20 cellular contexts compared by ENCODE assay signal in genomic region chr20:61985096-61985495, GRCh38.
DNase-seq lines count a peak whose midpoint lies in the region; ATAC-seq and TF ChIP-seq lines count a peak whose summit lies in the region.
"Had no signal": no experiment of that assay in that cellular context is flagged by ENCODE, and none has a peak within 500 bp of the region (broad histone marks: within the 10 kb centered on the region; RNA-seq: fewer than 3 reads in every experiment).

No MANE protein-coding gene starts in this region.

- peak; percentile 12 for DNase-seq in NCI-H2029 (lab: John Stamatoyannopoulos, UW)
- no peak for DNase-seq in NCI-H2029 treated with DMSO at 0.1 percent for 48 hours (lab: John Stamatoyannopoulos, UW)
- DNase-seq in left cardiac atrium: peak; percentile 12
- no peak for DNase-seq in heart right ventricle
- no peak for DNase-seq in uterus
- no peak for DNase-seq in smooth muscle cell (lab: John Stamatoyannopoulos, UW; ENCODE audit: unreplicated experiment)
- DNase-seq: AML-193; CD4-positive, alpha-beta memory T cell; DMS153; DMS79; GF-D8; GOT3; H7; HFFc6; IMR-90 had no signal

- H3K79me2 ChIP-seq in smooth muscle cell (ENCODE audit: low read depth): no peaks in the 10 kb centered on the region

- H2AFZ ChIP-seq in smooth muscle cell (ENCODE audit: low read depth): no peak overlapping the region

- 89% methylated on average over 6 of the region's 6 CpGs for WGBS in heart right ventricle, 2 donors
- WGBS in smooth muscle cell (ENCODE audit: low lambda C conversion rate): 95% methylated on average over 6 of the region's 6 CpGs

- peaks cover 0 to 12% (median 3%) of the 10 kb centered on the region in 9 donors for H3K4me1 ChIP-seq in heart right ventricle
- no peaks in the 10 kb centered on the region for H3K4me1 ChIP-seq in uterus
- no peaks in the 10 kb centered on the region for H3K4me1 ChIP-seq in smooth muscle cell (ENCODE audit: low read depth)
- H3K4me1 ChIP-seq: A549 had no signal

- intact Hi-C loops in left cardiac atrium (cut with DNase I) (no loop called here), heart right ventricle (cut with DNase I) (no loop called here), uterus (cut with DNase I; ENCODE audit: low total_unique reads) (no loop called here)

- H3K36me3 ChIP-seq in heart right ventricle: peaks cover 0 to 58% (median 6%) of the 10 kb centered on the region in 9 donors
- H3K36me3 ChIP-seq in uterus: no peaks in the 10 kb centered on the region
- H3K36me3 ChIP-seq in smooth muscle cell (ENCODE audit: low read depth): no peaks in the 10 kb centered on the region

- H3K4me3 ChIP-seq in heart right ventricle (no peak overlapping the region), uterus (no peak overlapping the region), smooth muscle cell (no peak overlapping the region)
- H3K4me3 ChIP-seq: A549 had no signal

- no peak overlapping the region for H3K27ac ChIP-seq in heart right ventricle
- H3K27ac ChIP-seq in VCaP: peak overlapping the region; percentile 49
- H3K27ac ChIP-seq in uterus: no peak overlapping the region
- no peak overlapping the region for H3K27ac ChIP-seq in smooth muscle cell (ENCODE audit: low read depth)
- H3K27ac ChIP-seq: 22Rv1, A549, HL-60 had no signal

- no peaks in the 10 kb centered on the region for H3K27me3 ChIP-seq in heart right ventricle
- H3K27me3 ChIP-seq in uterus: no peaks in the 10 kb centered on the region
- H3K27me3 ChIP-seq in smooth muscle cell (ENCODE audit: low read depth): no peaks in the 10 kb centered on the region

- H4K20me1 ChIP-seq in smooth muscle cell (ENCODE audit: low read depth): peaks cover 5% of the 10 kb centered on the region

- no peak overlapping the region for H3K9ac ChIP-seq in smooth muscle cell (ENCODE audit: low read depth)

- H3F3A ChIP-seq in smooth muscle cell (ENCODE audit: low read depth): no peaks in the 10 kb centered on the region

- H3K9me3 ChIP-seq in heart right ventricle (peaks cover 0 to 3% (median 0%) of the 10 kb centered on the region in 11 donors), uterus (no peaks in the 10 kb centered on the region), smooth muscle cell (replicated peaks; ENCODE audit: low read depth) (no peaks in the 10 kb centered on the region)
- H3K9me3 ChIP-seq: A549 had no signal

- no peak overlapping the region for H3K4me2 ChIP-seq in smooth muscle cell
- H3K4me2 ChIP-seq: A549 had no signal

- ATAC-seq in left cardiac atrium (no peak), heart right ventricle (no peak)
- ATAC-seq: A549, HCT116 had no signal

- no peak for TF ChIP-seq CTCF in heart right ventricle (IDR thresholded peaks at IDR 0.05)
- TF ChIP-seq CTCF in VCaP (conservative IDR thresholded peaks at IDR 0.05): no peak
- no peak for TF ChIP-seq CTCF in uterus (IDR thresholded peaks at IDR 0.05)
- TF ChIP-seq CTCF in smooth muscle cell (IDR thresholded peaks at IDR 0.05; ENCODE audit: borderline replicate concordance, insufficient read depth, poor library complexity, severe bottlenecking): no peak

- TF ChIP-seq POLR2A in uterus (IDR thresholded peaks at IDR 0.05): no peak

Comparison
In these comparisons a context has a peak if more than half of its experiments do, and no peak if none do; other contexts are left out.
1. DNase-seq: peak in NCI-H2029 (single experiment) and left cardiac atrium (single experiment); none in NCI-H2029 treated with DMSO at 0.1 percent for 48 hours (single experiment), heart right ventricle (0 of 2), uterus (0 of 2) and smooth muscle cell (single experiment).